In the genomic region with DNA sequence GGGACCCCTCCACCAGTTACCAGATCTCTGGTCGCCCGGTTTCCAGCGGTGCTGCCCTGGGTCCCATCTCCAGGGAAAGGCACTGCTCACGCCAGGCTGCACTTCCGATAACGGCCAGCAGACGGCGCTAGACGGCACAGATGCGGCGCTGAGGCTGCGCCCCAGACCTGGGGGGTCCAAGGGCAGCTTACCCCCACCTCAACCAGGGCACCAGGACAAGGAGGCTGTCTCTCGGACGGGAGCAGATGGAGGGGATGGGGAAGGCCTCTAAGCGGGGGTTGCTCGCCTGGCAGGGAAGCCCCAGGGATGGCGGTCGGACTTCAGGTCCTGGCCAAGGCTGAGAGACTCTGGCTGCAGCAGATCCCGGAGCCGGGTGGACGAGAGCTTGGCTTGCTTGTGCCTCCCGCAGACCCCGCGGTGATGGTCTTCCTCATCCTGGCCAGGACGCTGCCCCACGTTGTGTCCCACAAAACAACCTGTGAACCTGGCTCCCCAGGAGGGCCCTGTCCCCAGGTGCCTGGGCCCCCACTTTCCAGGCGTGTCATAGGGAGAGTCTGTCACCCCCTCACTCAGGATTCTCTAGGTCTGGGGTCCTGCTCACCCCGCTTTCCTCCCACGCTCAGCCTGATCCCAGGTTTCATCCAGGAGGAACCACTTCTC, we compare ENCODE assay signal across 18 cellular contexts. TPM values are rescaled to one million over a fixed set of nuclear protein-coding genes. Genes with fewer than 3 reads are reported as not detected.
DNase-seq lines count a peak whose midpoint lies in the region; ATAC-seq and TF ChIP-seq lines count a peak whose summit lies in the region.
"Had no signal": no experiment of that assay in that cellular context is flagged by ENCODE, and none has a peak within 500 bp of the region (broad histone marks: within the 10 kb centered on the region; RNA-seq: fewer than 3 reads in every experiment).

No MANE protein-coding gene starts in this region.

- DNase-seq in activated CD8-positive, alpha-beta T cell treated with anti-CD3 and anti-CD28 coated beads for 36 hours = peak; percentile 2
- DNase-seq in activated CD8-positive, alpha-beta T cell treated with anti-CD3 and anti-CD28 coated beads, Interleukin-2, amount 10 ng/mL, durations not matched to agents 7 days and 5 days = no peak
- no peak for DNase-seq in esophagus muscularis mucosa (ENCODE audit: extremely low spot score)
- DNase-seq in thoracic aorta (ENCODE audit: low spot score) = no peak
- no peak for DNase-seq in neural progenitor cell (ENCODE audit: low spot score)
- DNase-seq in activated T-cell treated with anti-CD3 and anti-CD28 coated beads, Interleukin-2, amount 50 U/mL, for 4 hours = no peak
- DNase-seq in activated naive CD4-positive, alpha-beta T cell treated with anti-CD3 and anti-CD28 coated beads, Interleukin-2, amount 10 ng/mL, durations not matched to agents 7 days and 5 days = no peak
- DNase-seq: activated naive CD4-positive, alpha-beta T cell treated with Interleukin-2 at 50 U/mL for 16 hours; Karpas-422; mammary epithelial cell; NCI-H187; NCI-H774; nucleus accumbens; Right ventricle myocardium superior had no signal

- no peak overlapping the region for H3K4me2 ChIP-seq in OCI-LY3 (ENCODE audit: low read length)
- no peak overlapping the region for H3K4me2 ChIP-seq in neural progenitor cell
- H3K4me2 ChIP-seq: A549 had no signal

- TF ChIP-seq EP300 in esophagus muscularis mucosa (IDR thresholded peaks at IDR 0.05) = no peak

- H3K79me2 ChIP-seq in OCI-LY3 (ENCODE audit: low read length) = no peaks in the 10 kb centered on the region
- no peaks in the 10 kb centered on the region for H3K79me2 ChIP-seq in neural progenitor cell (ENCODE audit: low read depth)

- TF ChIP-seq POLR2A in esophagus muscularis mucosa (IDR thresholded peaks at IDR 0.05; ENCODE audit: low read depth) = no peak

- intact Hi-C loops in activated CD8-positive, alpha-beta T cell treated with anti-CD3 and anti-CD28 coated beads for 36 hours (cut with micrococcal nuclease) = no loop called here
- intact Hi-C loops in esophagus muscularis mucosa (cut with DNase I) = no loop called here

- no peak overlapping the region for H3K27ac Mint-ChIP-seq in activated CD8-positive, alpha-beta T cell treated with anti-CD3 and anti-CD28 coated beads for 36 hours
- H3K27ac Mint-ChIP-seq in activated CD8-positive, alpha-beta T cell treated with anti-CD3 and anti-CD28 coated beads, Interleukin-2, amount 10 ng/mL, durations not matched to agents 7 days and 5 days = no peak overlapping the region
- no peak overlapping the region for H3K27ac Mint-ChIP-seq in neural progenitor cell
- no peak overlapping the region for H3K27ac Mint-ChIP-seq in activated naive CD4-positive, alpha-beta T cell treated with anti-CD3 and anti-CD28 coated beads, Interleukin-2, amount 10 ng/mL, durations not matched to agents 7 days and 5 days

- H3K4me1 Mint-ChIP-seq in activated CD8-positive, alpha-beta T cell treated with anti-CD3 and anti-CD28 coated beads for 36 hours (ENCODE audit: low read depth) = no peaks in the 10 kb centered on the region
- no peaks in the 10 kb centered on the region for H3K4me1 Mint-ChIP-seq in activated CD8-positive, alpha-beta T cell treated with anti-CD3 and anti-CD28 coated beads, Interleukin-2, amount 10 ng/mL, durations not matched to agents 7 days and 5 days (ENCODE audit: low read depth)
- H3K4me1 Mint-ChIP-seq in neural progenitor cell = no peaks in the 10 kb centered on the region
- no peaks in the 10 kb centered on the region for H3K4me1 Mint-ChIP-seq in activated T-cell treated with anti-CD3 and anti-CD28 coated beads, Interleukin-2, amount 50 U/mL, for 4 hours (ENCODE audit: low read depth)
- H3K4me1 Mint-ChIP-seq in activated naive CD4-positive, alpha-beta T cell treated with anti-CD3 and anti-CD28 coated beads, Interleukin-2, amount 10 ng/mL, durations not matched to agents 7 days and 5 days = no peaks in the 10 kb centered on the region

- no peaks in the 10 kb centered on the region for H3K9me3 ChIP-seq in OCI-LY3 (ENCODE audit: insufficient read depth, low read length)
- peaks cover 0 to 11% (median 2%) of the 10 kb centered on the region in 4 donors for H3K9me3 ChIP-seq in esophagus muscularis mucosa
- no peaks in the 10 kb centered on the region for H3K9me3 ChIP-seq in thoracic aorta
- H3K9me3 ChIP-seq in neural progenitor cell (ENCODE audit: low read depth) = peaks cover 25% of the 10 kb centered on the region
- H3K9me3 ChIP-seq: A549 had no signal

- no peaks in the 10 kb centered on the region for H3K4me1 ChIP-seq in OCI-LY3 (ENCODE audit: low read length)
- H3K4me1 ChIP-seq in esophagus muscularis mucosa = no peaks in the 10 kb centered on the region
- no peaks in the 10 kb centered on the region for H3K4me1 ChIP-seq in thoracic aorta (ENCODE audit: control insufficient read depth in 1 of 2, low read depth in 2 of 2)
- no peaks in the 10 kb centered on the region for H3K4me1 ChIP-seq in neural progenitor cell
- H3K4me1 ChIP-seq: A549 had no signal

- H3F3A ChIP-seq in neural progenitor cell (ENCODE audit: low read depth) = no peaks in the 10 kb centered on the region

- peaks cover 9% of the 10 kb centered on the region for H3K9me3 Mint-ChIP-seq in activated CD8-positive, alpha-beta T cell treated with anti-CD3 and anti-CD28 coated beads for 36 hours
- peaks cover 35% of the 10 kb centered on the region for H3K9me3 Mint-ChIP-seq in activated CD8-positive, alpha-beta T cell treated with anti-CD3 and anti-CD28 coated beads, Interleukin-2, amount 10 ng/mL, durations not matched to agents 7 days and 5 days (ENCODE audit: insufficient read depth)
- peaks cover 41% of the 10 kb centered on the region for H3K9me3 Mint-ChIP-seq in neural progenitor cell
- peaks cover 23% of the 10 kb centered on the region for H3K9me3 Mint-ChIP-seq in activated T-cell treated with anti-CD3 and anti-CD28 coated beads, Interleukin-2, amount 50 U/mL, for 4 hours
- peaks cover 19% of the 10 kb centered on the region for H3K9me3 Mint-ChIP-seq in activated naive CD4-positive, alpha-beta T cell treated with anti-CD3 and anti-CD28 coated beads, Interleukin-2, amount 10 ng/mL, durations not matched to agents 7 days and 5 days

- 81% methylated on average over 14 of the region's 29 CpGs for WGBS in esophagus muscularis mucosa

- POLR2A ChIA-PET in activated CD8-positive, alpha-beta T cell treated with anti-CD3 and anti-CD28 coated beads for 36 hours (lab: Charles Lee) = no interaction called here
- POLR2A ChIA-PET in activated CD8-positive, alpha-beta T cell treated with anti-CD3 and anti-CD28 coated beads, Interleukin-2, amount 10 ng/mL, durations not matched to agents 7 days and 5 days (lab: Charles Lee) = no interaction called here

- H3K36me3 ChIP-seq in OCI-LY3 (replicated peaks; ENCODE audit: low read depth, low read length) (no peaks in the 10 kb centered on the region), esophagus muscularis mucosa (no peaks in the 10 kb centered on the region), thoracic aorta (no peaks in the 10 kb centered on the region), neural progenitor cell (no peaks in the 10 kb centered on the region)

- peaks cover 4% of the 10 kb centered on the region for H3K36me3 Mint-ChIP-seq in activated CD8-positive, alpha-beta T cell treated with anti-CD3 and anti-CD28 coated beads for 36 hours (ENCODE audit: low read depth)
- H3K36me3 Mint-ChIP-seq in activated CD8-positive, alpha-beta T cell treated with anti-CD3 and anti-CD28 coated beads, Interleukin-2, amount 10 ng/mL, durations not matched to agents 7 days and 5 days (ENCODE audit: low read depth) = no peaks in the 10 kb centered on the region
- no peaks in the 10 kb centered on the region for H3K36me3 Mint-ChIP-seq in neural progenitor cell
- H3K36me3 Mint-ChIP-seq in activated T-cell treated with anti-CD3 and anti-CD28 coated beads, Interleukin-2, amount 50 U/mL, for 4 hours (ENCODE audit: insufficient read depth) = no peaks in the 10 kb centered on the region
- H3K36me3 Mint-ChIP-seq in activated naive CD4-positive, alpha-beta T cell treated with anti-CD3 and anti-CD28 coated beads, Interleukin-2, amount 10 ng/mL, durations not matched to agents 7 days and 5 days = no peaks in the 10 kb centered on the region

- no peaks in the 10 kb centered on the region for H3K27me3 Mint-ChIP-seq in activated CD8-positive, alpha-beta T cell treated with anti-CD3 and anti-CD28 coated beads for 36 hours
- no peaks in the 10 kb centered on the region for H3K27me3 Mint-ChIP-seq in activated CD8-positive, alpha-beta T cell treated with anti-CD3 and anti-CD28 coated beads, Interleukin-2, amount 10 ng/mL, durations not matched to agents 7 days and 5 days (ENCODE audit: low read depth)
- H3K27me3 Mint-ChIP-seq in neural progenitor cell (ENCODE audit: insufficient read depth, low read depth) = peaks cover 2% of the 10 kb centered on the region
- no peaks in the 10 kb centered on the region for H3K27me3 Mint-ChIP-seq in activated T-cell treated with anti-CD3 and anti-CD28 coated beads, Interleukin-2, amount 50 U/mL, for 4 hours (ENCODE audit: low read depth)
- H3K27me3 Mint-ChIP-seq in activated naive CD4-positive, alpha-beta T cell treated with anti-CD3 and anti-CD28 coated beads, Interleukin-2, amount 10 ng/mL, durations not matched to agents 7 days and 5 days = no peaks in the 10 kb centered on the region

- H2AFZ ChIP-seq in OCI-LY3 (ENCODE audit: low read depth, low read length) (no peak overlapping the region), neural progenitor cell (replicated peaks) (no peak overlapping the region)

- H3K27ac ChIP-seq in OCI-LY3 (ENCODE audit: low read length) = no peak overlapping the region
- no peak overlapping the region for H3K27ac ChIP-seq in esophagus muscularis mucosa (replicated peaks in 1 of 4)
- H3K27ac ChIP-seq in thoracic aorta = no peak overlapping the region
- no peak overlapping the region for H3K27ac ChIP-seq in neural progenitor cell
- H3K27ac ChIP-seq: A549 had no signal

- H3K4me3 ChIP-seq in OCI-LY3 (ENCODE audit: low read length) (no peak overlapping the region), esophagus muscularis mucosa (no peak overlapping the region), thoracic aorta (no peak overlapping the region), neural progenitor cell (no peak overlapping the region)
- H3K4me3 ChIP-seq: A549 had no signal

- H4K20me1 ChIP-seq in OCI-LY3 (ENCODE audit: insufficient read depth, low read length) (no peaks in the 10 kb centered on the region), neural progenitor cell (ENCODE audit: low read depth) (no peaks in the 10 kb centered on the region)

- H3K9ac ChIP-seq in OCI-LY3 (ENCODE audit: low read length) (no peak overlapping the region), neural progenitor cell (no peak overlapping the region)

- CTCF ChIA-PET in activated CD8-positive, alpha-beta T cell treated with anti-CD3 and anti-CD28 coated beads for 36 hours (lab: Charles Lee) = no interaction called here
- CTCF ChIA-PET in activated CD8-positive, alpha-beta T cell treated with anti-CD3 and anti-CD28 coated beads, Interleukin-2, amount 10 ng/mL, durations not matched to agents 7 days and 5 days (lab: Charles Lee) = no interaction called here
- CTCF ChIA-PET in activated naive CD4-positive, alpha-beta T cell treated with anti-CD3 and anti-CD28 coated beads, Interleukin-2, amount 10 ng/mL, durations not matched to agents 7 days and 5 days (lab: Charles Lee) = no interaction called here

- peak; percentile 48 for TF ChIP-seq CTCF in activated CD8-positive, alpha-beta T cell treated with anti-CD3 and anti-CD28 coated beads for 36 hours (IDR thresholded peaks at IDR 0.05)
- TF ChIP-seq CTCF in OCI-LY3 (IDR thresholded peaks at IDR 0.05; ENCODE audit: low read depth, low read length) = peak; percentile 28; the same call in 1 of the 2 replicates
- TF ChIP-seq CTCF in esophagus muscularis mucosa (IDR thresholded peaks at IDR 0.05) = peak; percentile 10 to 45 (median 18)
- peak; percentile 26 for TF ChIP-seq CTCF in thoracic aorta (IDR thresholded peaks at IDR 0.05)
- no peak for TF ChIP-seq CTCF in neural progenitor cell (IDR thresholded peaks at IDR 0.05)

- H3K27me3 ChIP-seq in OCI-LY3 (ENCODE audit: low read depth, low read length) (no peaks in the 10 kb centered on the region), esophagus muscularis mucosa (peaks cover 0 to 27% (median 1%) of the 10 kb centered on the region in 4 donors), thoracic aorta (replicated peaks; ENCODE audit: insufficient read depth) (no peaks in the 10 kb centered on the region), neural progenitor cell (no peaks in the 10 kb centered on the region)

- ATAC-seq in activated CD8-positive, alpha-beta T cell treated with anti-CD3 and anti-CD28 coated beads for 36 hours = no peak
- ATAC-seq in activated CD8-positive, alpha-beta T cell treated with anti-CD3 and anti-CD28 coated beads, Interleukin-2, amount 10 ng/mL, durations not matched to agents 7 days and 5 days = no peak
- no peak for ATAC-seq in thoracic aorta (ENCODE audit: insufficient number of reproducible peaks, low FRiP score, low read depth)
- ATAC-seq in activated T-cell treated with anti-CD3 and anti-CD28 coated beads, Interleukin-2, amount 50 U/mL, for 4 hours = no peak
- ATAC-seq: A549 had no signal

- no peak overlapping the region for H3K4me3 Mint-ChIP-seq in activated CD8-positive, alpha-beta T cell treated with anti-CD3 and anti-CD28 coated beads for 36 hours
- H3K4me3 Mint-ChIP-seq in activated CD8-positive, alpha-beta T cell treated with anti-CD3 and anti-CD28 coated beads, Interleukin-2, amount 10 ng/mL, durations not matched to agents 7 days and 5 days = no peak overlapping the region
- no peak overlapping the region for H3K4me3 Mint-ChIP-seq in neural progenitor cell
- no peak overlapping the region for H3K4me3 Mint-ChIP-seq in activated T-cell treated with anti-CD3 and anti-CD28 coated beads, Interleukin-2, amount 50 U/mL, for 4 hours
- H3K4me3 Mint-ChIP-seq in activated naive CD4-positive, alpha-beta T cell treated with anti-CD3 and anti-CD28 coated beads, Interleukin-2, amount 10 ng/mL, durations not matched to agents 7 days and 5 days = no peak overlapping the region

RNA-seq across cellular contexts. Expression of gene ZNF716, which starts 23.9 kb away (rescaled TPM):
- total RNA-seq in activated CD8-positive, alpha-beta T cell treated with anti-CD3 and anti-CD28 coated beads for 36 hours = not detected
- not detected for total RNA-seq in activated CD8-positive, alpha-beta T cell treated with anti-CD3 and anti-CD28 coated beads, Interleukin-2, amount 10 ng/mL, durations not matched to agents 7 days and 5 days
- not detected for total RNA-seq in esophagus muscularis mucosa
- total RNA-seq in thoracic aorta = not detected
- not detected in 2 replicates for total RNA-seq in neural progenitor cell (ENCODE audit: low replicate concordance)
- total RNA-seq in activated T-cell treated with anti-CD3 and anti-CD28 coated beads, Interleukin-2, amount 50 U/mL, for 4 hours = not detected
- total RNA-seq: activated CD8-positive, alpha-beta memory T cell treated with anti-CD3 and anti-CD28 coated beads for 36 hours; cardiac septum; mammary epithelial cell; Right ventricle myocardium superior had no signal
